23 cellular contexts compared by ENCODE assay signal in genomic region chr11:124788521-124788920, GRCh38. TPM values are rescaled to one million over a fixed set of nuclear protein-coding genes. Genes with fewer than 3 reads are reported as not detected.
DNase-seq lines count a peak whose midpoint lies in the region; ATAC-seq, FAIRE-seq and TF ChIP-seq lines count a peak whose summit lies in the region.
"Had no signal": no experiment of that assay in that cellular context is flagged by ENCODE, and none has a peak within 500 bp of the region (broad histone marks: within the 10 kb centered on the region; RNA-seq: fewer than 3 reads in every experiment).

No MANE protein-coding gene starts in this region.

- DNase-seq in M059J (ENCODE audit: low read depth), result peak; percentile 37
- DNase-seq in fibroblast of mammary gland (ENCODE audit: low read depth), result peak; percentile 40
- peak; percentile 8 for DNase-seq in renal cortical epithelial cell (ENCODE audit: low read depth)
- DNase-seq in glomerular visceral epithelial cell (ENCODE audit: extremely low spot score), result no peak
- DNase-seq in NCI-H345 (lab: John Stamatoyannopoulos, UW), result no peak
- DNase-seq: DMS79 treated with DMSO at 0.1 percent for 48 hours, GF-D8, HFFc6, MG63, NCI-H1048, NCI-H146, NCI-H2081 treated with DMSO at 0.1 percent for 48 hours, NCI-H510A treated with DMSO at 0.1 percent for 48 hours, NCI-H774, SHP77, SK-N-SH had no signal

- no peak overlapping the region for H3K4me3 ChIP-seq in fibroblast of mammary gland (ENCODE audit: control insufficient read depth, low read depth, low read length)
- H3K4me3 ChIP-seq: GM12878, MG63 had no signal

- ATAC-seq in GM21381 (IDR thresholded peaks at IDR 0.05; ENCODE audit: unreplicated experiment), result no peak
- no peak for ATAC-seq in HG03159 (IDR thresholded peaks at IDR 0.05; ENCODE audit: unreplicated experiment)
- ATAC-seq: GM12878 had no signal

- TF ChIP-seq CTCF in fibroblast of mammary gland (conservative IDR thresholded peaks at IDR 0.05; ENCODE audit: control insufficient read depth, insufficient read depth, low read depth, low read length), result no peak

- FAIRE-seq in G401.6 (lab: Jason Lieb, UNC), result peak; percentile 31
- FAIRE-seq: GM12878, H54 had no signal

RNA-seq across cellular contexts. Expression of gene MSANTD2, which starts 11.7 kb away (rescaled TPM):
- total RNA-seq in M059J (2014; rRNA removed; shearing (Covaris generic)), result 10.8 and 14.1 TPM in 2 replicates
- total RNA-seq in renal cortical epithelial cell, result 3.5 and 10.8 TPM in 2 replicates

RNA-seq across cellular contexts. Expression of gene ESAM, which starts 26.4 kb away (rescaled TPM):
- total RNA-seq in M059J (2014; rRNA removed; shearing (Covaris generic)), result 0.74 and 0.99 TPM in 2 replicates
- total RNA-seq in renal cortical epithelial cell, result 0.50 and 1.4 TPM in 2 replicates
- total RNA-seq: RPMI7951 had no signal

RNA-seq across cellular contexts. Expression of gene VSIG2, which starts 36.5 kb away (rescaled TPM):
- total RNA-seq in M059J (2014; rRNA removed; shearing (Covaris generic)), result not detected in 2 replicates
- 0.10 TPM in 1 of 2 replicates, not detected in the other for total RNA-seq in renal cortical epithelial cell
- total RNA-seq: OCI-LY7, RPMI7951 had no signal

RNA-seq across cellular contexts. Expression of gene NRGN, which starts 48.8 kb away (rescaled TPM):
- 12.1 and 21.2 TPM in 2 replicates for total RNA-seq in M059J (2014; rRNA removed; shearing (Covaris generic))
- 0.10 TPM in 1 of 2 replicates, not detected in the other for total RNA-seq in renal cortical epithelial cell

Comparison
In these comparisons a context has a peak if more than half of its experiments do, and no peak if none do; other contexts are left out.
1. DNase-seq: peak in M059J (single experiment), fibroblast of mammary gland (single experiment) and renal cortical epithelial cell (single experiment); none in glomerular visceral epithelial cell (single experiment) and NCI-H345 (single experiment).